In genomic region chr4:76078033-76078613, GRCh38 we compare ENCODE assay signal across 18 cellular contexts. TPM values are rescaled to one million over a fixed set of nuclear protein-coding genes. Genes with fewer than 3 reads are reported as not detected.
DNase-seq lines count a peak whose midpoint lies in the region; ATAC-seq and TF ChIP-seq lines count a peak whose summit lies in the region.
"Had no signal": no experiment of that assay in that cellular context is flagged by ENCODE, and none has a peak within 500 bp of the region (broad histone marks: within the 10 kb centered on the region; RNA-seq: fewer than 3 reads in every experiment).

No MANE protein-coding gene starts in this region.

- H3K27ac ChIP-seq in left ventricle myocardium inferior (replicated peaks) (peak overlapping the region; percentile 81), breast epithelium (no peak overlapping the region)
- H3K27ac ChIP-seq: HL-60 had no signal

- peak; percentile 31 for DNase-seq in LHCN-M2 (ENCODE audit: low read depth)
- DNase-seq in astrocyte of the spinal cord (ENCODE audit: low read depth, low spot score): peak; percentile 5
- DNase-seq in left ventricle myocardium inferior: no peak
- DNase-seq in occipital lobe (lab: John Stamatoyannopoulos, UW): peak; percentile 2
- no peak for DNase-seq in breast epithelium (ENCODE audit: low spot score in 2 of 2)
- no peak for DNase-seq in stimulated activated CD4-positive, alpha-beta T cell treated with anti-CD3 and anti-CD28 coated beads, Interleukin-4, amount 100 ng/mL, for 4 hours
- DNase-seq in NCI-H2107 treated with DMSO at 0.1 percent for 48 hours (lab: John Stamatoyannopoulos, UW; ENCODE audit: unreplicated experiment): no peak
- DNase-seq: C1 segment of cervical spinal cord, DND-41, NCI-H187 treated with DMSO at 0.1 percent for 48 hours, NCI-H2171, NCI-H446 treated with DMSO at 0.1 percent for 48 hours, OCI-M1 had no signal

- H3K9me3 ChIP-seq in left ventricle myocardium inferior (replicated peaks) (no peaks in the 10 kb centered on the region), breast epithelium (no peaks in the 10 kb centered on the region)

- no peak for ATAC-seq in HG03469 (IDR thresholded peaks at IDR 0.05; ENCODE audit: unreplicated experiment)
- ATAC-seq: GM23338, HCT116 had no signal

- TF ChIP-seq CTCF in astrocyte of the spinal cord (IDR thresholded peaks at IDR 0.05; ENCODE audit: low read depth, low read length) (no peak), left ventricle myocardium inferior (IDR thresholded peaks at IDR 0.05; ENCODE audit: borderline replicate concordance) (no peak), breast epithelium (IDR thresholded peaks at IDR 0.05) (no peak)

- no peaks in the 10 kb centered on the region for H3K36me3 ChIP-seq in left ventricle myocardium inferior
- H3K36me3 ChIP-seq in breast epithelium: no peaks in the 10 kb centered on the region

- TF ChIP-seq POLR2A in breast epithelium (IDR thresholded peaks at IDR 0.05): no peak

- intact Hi-C loops in left ventricle myocardium inferior (cut with micrococcal nuclease) (no loop called here), breast epithelium (cut with DNase I; ENCODE audit: low total_unique reads) (no loop called here)

- H3K27me3 ChIP-seq in left ventricle myocardium inferior (ENCODE audit: low read depth): no peaks in the 10 kb centered on the region
- H3K27me3 ChIP-seq in breast epithelium: no peaks in the 10 kb centered on the region

- in situ Hi-C loops in astrocyte of the spinal cord (cut with HindIII; ENCODE audit: low sequenced_read_pairs): no loop called here

- H3K4me3 ChIP-seq in astrocyte of the spinal cord (ENCODE audit: low read depth, low read length) (no peak overlapping the region), left ventricle myocardium inferior (peak overlapping the region; percentile 60), breast epithelium (no peak overlapping the region)
- H3K4me3 ChIP-seq: GM23338 had no signal

- H3K4me1 ChIP-seq in left ventricle myocardium inferior (peaks cover 25% of the 10 kb centered on the region), breast epithelium (no peaks in the 10 kb centered on the region)

RNA-seq across cellular contexts. Expression of gene ART3, which starts 3.6 kb away (rescaled TPM):
- not detected in 2 replicates for total RNA-seq in LHCN-M2 (2014; rRNA removed)
- 0.10 TPM for polyA plus RNA-seq in LHCN-M2 (2012)
- total RNA-seq in left ventricle myocardium inferior: 105 TPM
- total RNA-seq in occipital lobe: 0.78 TPM
- not detected for total RNA-seq in breast epithelium
- total RNA-seq: A673 had no signal

RNA-seq across cellular contexts. Expression of gene CXCL11, which starts 42.3 kb away (rescaled TPM):
- 0.40 TPM in 1 of 2 replicates, not detected in the other for total RNA-seq in LHCN-M2 (2014; rRNA removed)
- polyA plus RNA-seq in LHCN-M2 (2012): not detected
- total RNA-seq in left ventricle myocardium inferior: not detected
- not detected for total RNA-seq in occipital lobe
- not detected for total RNA-seq in breast epithelium

RNA-seq across cellular contexts. Expression of gene CXCL10, which starts 54.8 kb away (rescaled TPM):
- total RNA-seq in LHCN-M2 (2014; rRNA removed) (not detected in 2 replicates), left ventricle myocardium inferior (not detected), occipital lobe (0.78 TPM), breast epithelium (1 to 10 TPM in 1 of 3 donors, not detected in 2; 1.2 TPM)
- polyA plus RNA-seq in LHCN-M2 (2012): not detected
- total RNA-seq: GM23338 had no signal
- polyA plus RNA-seq: GM23338 had no signal

Comparison
In these comparisons a context has a peak if more than half of its experiments do, and no peak if none do; other contexts are left out.
1. DNase-seq: peak in LHCN-M2 (single experiment), astrocyte of the spinal cord (single experiment) and occipital lobe (single experiment); none in left ventricle myocardium inferior (single experiment), breast epithelium (0 of 2), stimulated activated CD4-positive, alpha-beta T cell treated with anti-CD3 and anti-CD28 coated beads, Interleukin-4, amount 100 ng/mL, for 4 hours (0 of 2) and NCI-H2107 treated with DMSO at 0.1 percent for 48 hours (single experiment).
2. RNA of gene ART3, which starts 3.6 kb away (total RNA-seq): 105 TPM in left ventricle myocardium inferior (single experiment); 0.78 TPM in occipital lobe (single experiment), not detected in LHCN-M2 and not detected in breast epithelium; every median in the first group is over 10 times any median in the second.